In genomic region chr17:48944519-48945260, GRCh38 we compare ENCODE assay signal across 8 cellular contexts. TPM values are rescaled to one million over a fixed set of nuclear protein-coding genes. Genes with fewer than 3 reads are reported as not detected.
DNase-seq lines count a peak whose midpoint lies in the region; ATAC-seq and TF ChIP-seq lines count a peak whose summit lies in the region.

A gene with protein sequence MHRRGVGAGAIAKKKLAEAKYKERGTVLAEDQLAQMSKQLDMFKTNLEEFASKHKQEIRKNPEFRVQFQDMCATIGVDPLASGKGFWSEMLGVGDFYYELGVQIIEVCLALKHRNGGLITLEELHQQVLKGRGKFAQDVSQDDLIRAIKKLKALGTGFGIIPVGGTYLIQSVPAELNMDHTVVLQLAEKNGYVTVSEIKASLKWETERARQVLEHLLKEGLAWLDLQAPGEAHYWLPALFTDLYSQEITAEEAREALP (minus strand): TSS chr17:48944842. CDS start chr17:48944734, 108 bp downstream.

- POLR2A ChIA-PET in AG04449 (lab: Yijun Ruan, JAX): interaction anchor here (0.5 to 1.7 kb wide), 10 partner anchors 11 to 114 kb away, joined by 3 to 9 read pairs (median 3); partner anchors contain the start of gene UBE2Z
- POLR2A ChIA-PET in activated B cell treated with CpG ODN at 0.5 μM for 24 hours (lab: Charles Lee): interaction anchor here (0.6 to 3.8 kb wide), 23 partner anchors 8 to 1295 kb away, joined by 3 to 48 read pairs (median 4); partner anchors contain the start of genes ATP5MC1, IGF2BP1, KPNB1 and UBE2Z

- H3K27ac Mint-ChIP-seq in activated B cell treated with CpG ODN at 0.5 μM for 24 hours: peak within 1 kb of the TSS; percentile 90
- H3K27ac Mint-ChIP-seq in immature natural killer cell: peak within 1 kb of the TSS; percentile 91 to 98 (median 96)

- H3K36me3 Mint-ChIP-seq in activated B cell treated with CpG ODN at 0.5 μM for 24 hours (ENCODE audit: low read depth) (peaks cover 24% of the 10 kb centered on the region), immature natural killer cell (peaks cover 4 to 7% (median 5%) of the 10 kb centered on the region in 3 donors)

- CTCF ChIA-PET in AG04449 (lab: Yijun Ruan, JAX): interaction anchor here (1.3 to 5.4 kb wide), 6 partner anchors 9 to 95 kb away, joined by 5 to 71 read pairs (median 7); no protein-coding TSS in a partner anchor
- CTCF ChIA-PET in activated B cell treated with CpG ODN at 0.5 μM for 24 hours (lab: Charles Lee): no interaction called here

- peak within 1 kb of the TSS; percentile 96 for H3K4me3 Mint-ChIP-seq in activated B cell treated with CpG ODN at 0.5 μM for 24 hours
- peak within 1 kb of the TSS; percentile 88 to 98 (median 97) for H3K4me3 Mint-ChIP-seq in immature natural killer cell

- H3K27me3 Mint-ChIP-seq in activated B cell treated with CpG ODN at 0.5 μM for 24 hours (no peaks in the 10 kb centered on the region), immature natural killer cell (ENCODE audit: low read depth in 3 of 3) (peaks cover 2 to 13% (median 6%) of the 10 kb centered on the region in 3 donors)

- DNase-seq in AG04449 (ENCODE audit: low read depth, low spot score) (peak; percentile 21), NCI-H226 (peak; percentile 90), activated B cell treated with CpG ODN at 0.5 μM for 24 hours (peak; percentile 96), cardiac fibroblast (ENCODE audit: low read depth in 2 of 2) (peak; percentile 91 to 93), immature natural killer cell (peak; percentile 91 to 92 (median 92)), smooth muscle cell of the brain vasculature (ENCODE audit: low read depth, low spot score) (peak; percentile 74)

- H3K4me3 ChIP-seq in AG04449 (ENCODE audit: low read depth, low read length) (peak within 1 kb of the TSS; percentile 76), cardiac fibroblast (replicated peaks in 1 of 2; ENCODE audit: low read depth in 2 of 2, low read length in 2 of 2) (peak within 1 kb of the TSS; percentile 85 to 86)

- H3K4me1 Mint-ChIP-seq in activated B cell treated with CpG ODN at 0.5 μM for 24 hours (peaks cover 16% of the 10 kb centered on the region), immature natural killer cell (peaks cover 22 to 28% of the 10 kb centered on the region in 2 donors)

- TF ChIP-seq CTCF in AG04449 (IDR thresholded peaks at IDR 0.05; ENCODE audit: insufficient read depth, low read length, missing control alignments) (no peak), activated B cell treated with CpG ODN at 0.5 μM for 24 hours (IDR thresholded peaks at IDR 0.05) (no peak), cardiac fibroblast (IDR thresholded peaks at IDR 0.05; ENCODE audit: low read depth, low read length) (no peak)

- peak; percentile 91 for ATAC-seq in GM18909 (IDR thresholded peaks at IDR 0.05; ENCODE audit: poor library complexity, unreplicated experiment)
- peak; percentile 85 for ATAC-seq in HG03175 (IDR thresholded peaks at IDR 0.05; ENCODE audit: unreplicated experiment)
- ATAC-seq in activated B cell treated with CpG ODN at 0.5 μM for 24 hours (ENCODE audit: low read depth): peak; percentile 94

- intact Hi-C loops in activated B cell treated with CpG ODN at 0.5 μM for 24 hours (cut with micrococcal nuclease): loop anchor here (1.0 to 10.0 kb wide), 5 partner anchors 9 to 52 kb away; partner anchors contain the start of genes ATP5MC1, IGF2BP1 and UBE2Z

- H3K9me3 Mint-ChIP-seq in activated B cell treated with CpG ODN at 0.5 μM for 24 hours (no peaks in the 10 kb centered on the region), immature natural killer cell (peaks cover 0 to 2% (median 0%) of the 10 kb centered on the region in 6 donors)

RNA-seq across cellular contexts. Expression of the gene that starts here (rescaled TPM):
- 129 and 130 TPM in 2 replicates for total RNA-seq in activated B cell treated with CpG ODN at 0.5 μM for 24 hours
- 100 to 1,000 TPM; 143 to 170 (median 148) TPM for polyA plus RNA-seq in immature natural killer cell

Comparison
In these comparisons a context has a peak if more than half of its experiments do, and no peak if none do; other contexts are left out.
1. Peak in every context shown above with its lines: DNase-seq, ATAC-seq and H3K4me3 ChIP-seq.
2. DNase-seq: peak in every context shown above with its lines; median percentile 96 in activated B cell treated with CpG ODN at 0.5 μM for 24 hours; 92 in cardiac fibroblast; 92 in immature natural killer cell; 90 in NCI-H226; 74 in smooth muscle cell of the brain vasculature; 21 in AG04449.